In genomic region chr1:48947761-48948537, GRCh38 we compare ENCODE assay signal across 12 cellular contexts.
DNase-seq lines count a peak whose midpoint lies in the region; ATAC-seq and TF ChIP-seq lines count a peak whose summit lies in the region.
"Had no signal": no experiment of that assay in that cellular context is flagged by ENCODE, and none has a peak within 500 bp of the region (broad histone marks: within the 10 kb centered on the region; RNA-seq: fewer than 3 reads in every experiment).

No MANE protein-coding gene starts in this region.

- H3K9me3 ChIP-seq in tibial artery: no peaks in the 10 kb centered on the region
- H3K9me3 ChIP-seq: transverse colon had no signal

- peak; percentile 74 for DNase-seq in Ammon's horn (ENCODE audit: low spot score)
- peak; percentile 4 for DNase-seq in NCI-H510A (lab: John Stamatoyannopoulos, UW)
- DNase-seq in astrocyte of the hippocampus (ENCODE audit: low read depth, low spot score): peak; percentile 47
- DNase-seq in left kidney (ENCODE audit: low read depth, low spot score): peak; percentile 70
- DNase-seq in NCI-H128 (lab: John Stamatoyannopoulos, UW; ENCODE audit: unreplicated experiment): no peak
- no peak for DNase-seq in GM20000 (ENCODE audit: low spot score)
- DNase-seq in tibial artery: no peak
- DNase-seq: activated CD4-positive, alpha-beta memory T cell treated with anti-CD3 and anti-CD28 coated beads for 36 hours; immature natural killer cell; Right ventricle myocardium superior; transverse colon had no signal

- H3K27ac ChIP-seq in tibial artery: no peak overlapping the region
- H3K27ac ChIP-seq: transverse colon had no signal

- no peak overlapping the region for H3K4me3 ChIP-seq in tibial artery
- H3K4me3 ChIP-seq: transverse colon had no signal

- no peaks in the 10 kb centered on the region for H3K36me3 ChIP-seq in tibial artery
- H3K36me3 ChIP-seq: transverse colon had no signal

- peaks cover 0 to 12% (median 3%) of the 10 kb centered on the region in 4 donors for H3K4me1 ChIP-seq in tibial artery
- H3K4me1 ChIP-seq: transverse colon had no signal

- no peak for ATAC-seq in HG03442 (IDR thresholded peaks at IDR 0.05; ENCODE audit: unreplicated experiment)

- TF ChIP-seq CTCF in GM20000 (IDR thresholded peaks at IDR 0.05; ENCODE audit: extremely low read depth, missing control alignments): no peak
- no peak for TF ChIP-seq CTCF in tibial artery (IDR thresholded peaks at IDR 0.05)

- H3K27me3 ChIP-seq in tibial artery: no peaks in the 10 kb centered on the region
- H3K27me3 ChIP-seq: transverse colon had no signal

- intact Hi-C loops in tibial artery (cut with DNase I; ENCODE audit: low total_unique reads): no loop called here

Comparison
In these comparisons a context has a peak if more than half of its experiments do, and no peak if none do; other contexts are left out.
1. DNase-seq: peak in Ammon's horn (single experiment), NCI-H510A (single experiment), astrocyte of the hippocampus (single experiment) and left kidney (single experiment); none in NCI-H128 (single experiment), GM20000 (single experiment) and tibial artery (0 of 2).